1 cellular context compared by ENCODE assay signal in the genomic region with DNA sequence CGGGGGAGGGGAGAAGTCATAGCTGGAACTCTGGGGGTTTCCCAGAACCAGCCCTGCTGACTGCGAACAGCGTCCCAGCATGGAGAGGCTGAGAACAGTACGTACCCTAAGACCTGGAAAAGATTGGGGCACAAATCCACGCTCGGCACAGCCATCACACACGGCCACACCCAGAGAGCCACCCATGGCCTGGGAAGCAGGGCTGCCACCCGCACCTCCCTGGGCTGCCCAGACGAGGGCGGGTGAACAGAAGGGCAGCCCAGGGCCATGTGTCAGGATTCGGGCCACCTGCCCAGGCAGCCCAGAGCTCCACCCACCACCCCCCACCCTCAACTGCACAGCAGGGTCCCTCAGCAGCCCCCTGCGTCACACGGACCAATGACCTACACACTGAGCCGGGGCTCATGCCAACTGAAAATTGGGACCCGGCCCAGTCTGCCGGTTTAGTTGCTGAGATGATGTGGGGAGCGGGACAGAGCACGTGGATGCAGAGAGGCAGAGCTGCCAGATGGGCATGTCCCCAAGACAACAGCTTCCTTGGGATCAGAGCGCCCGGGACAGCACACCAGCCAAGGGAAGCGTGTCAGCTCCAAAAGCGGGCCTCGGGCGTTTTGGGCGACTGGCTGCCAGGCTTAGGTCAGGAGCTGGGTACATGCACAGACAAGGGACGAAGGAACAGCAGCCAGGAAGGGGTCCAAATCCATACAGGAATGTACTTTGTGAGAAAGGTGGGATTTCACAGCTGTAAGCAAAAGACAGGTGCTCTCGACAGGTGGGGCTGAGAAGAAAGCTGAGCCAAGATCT.
TF ChIP-seq lines count a peak whose summit lies in the region.

No MANE protein-coding gene starts in this region.

TF ChIP-seq in H1, 55 proteins besides CTCF, POLR2A, EP300 and RAD21:
- TF ChIP-seq, protein P1, sequence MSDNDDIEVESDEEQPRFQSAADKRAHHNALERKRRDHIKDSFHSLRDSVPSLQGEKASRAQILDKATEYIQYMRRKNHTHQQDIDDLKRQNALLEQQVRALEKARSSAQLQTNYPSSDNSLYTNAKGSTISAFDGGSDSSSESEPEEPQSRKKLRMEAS (IDR thresholded peaks at IDR 0.05): 0 out of 2 replicates have a peak, but pooled peaks have one; percentile 36
- no peak for TF ChIP-seq GABPA (IDR thresholded peaks at IDR 0.05; ENCODE audit: borderline replicate concordance, insufficient read depth, low read length)
